ENCODE assay signal across 11 cellular contexts in the genomic region with DNA sequence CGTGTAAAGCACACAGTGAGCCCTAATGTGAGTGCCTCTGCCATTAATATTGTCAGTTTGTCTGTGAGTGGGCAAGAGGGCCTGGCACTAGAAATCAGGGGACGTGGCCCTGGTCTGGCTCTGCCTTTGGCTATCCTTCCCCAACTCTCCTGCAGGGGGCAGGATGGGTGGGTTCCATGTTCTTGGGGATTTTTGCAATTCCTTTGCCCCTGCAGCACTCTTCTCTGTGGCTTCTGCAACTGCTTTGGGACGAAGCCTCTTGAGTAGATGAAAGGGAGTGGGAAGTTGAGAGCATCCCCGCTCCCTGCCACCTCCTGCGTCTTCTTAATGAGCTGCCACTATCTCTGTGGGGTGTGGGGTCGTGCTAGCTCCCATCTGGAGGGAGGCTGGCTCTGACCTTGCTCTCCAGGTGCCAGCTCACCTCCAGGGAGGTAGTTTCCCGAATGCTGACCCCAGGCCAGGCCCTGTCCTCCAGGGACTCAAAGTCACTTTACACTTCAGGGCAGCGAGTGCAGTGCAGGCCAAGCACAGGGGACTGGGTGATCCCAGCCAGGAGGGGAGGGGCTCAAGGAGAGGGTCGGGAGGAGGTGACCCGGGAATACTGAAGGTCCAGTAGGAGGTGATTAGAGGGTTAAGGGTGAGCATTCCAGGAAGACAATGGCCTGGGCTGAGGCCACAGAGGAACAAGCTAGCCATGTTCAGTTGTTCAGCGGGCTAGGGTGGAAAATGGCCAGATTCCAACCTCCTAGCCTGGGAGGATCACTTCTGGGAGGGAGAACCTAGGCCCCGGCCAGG.
DNase-seq lines count a peak whose midpoint lies in the region; ATAC-seq and TF ChIP-seq lines count a peak whose summit lies in the region.
"Had no signal": no experiment of that assay in that cellular context is flagged by ENCODE, and none has a peak within 500 bp of the region (broad histone marks: within the 10 kb centered on the region; RNA-seq: fewer than 3 reads in every experiment).

No MANE protein-coding gene starts in this region.

- H3K27ac ChIP-seq in brain microvascular endothelial cell: no peak overlapping the region
- H3K27ac ChIP-seq in stomach: no peak overlapping the region
- H3K27ac ChIP-seq: gastroesophageal sphincter had no signal

- H3K4me3 ChIP-seq in brain microvascular endothelial cell (ENCODE audit: low read depth, low read length) (no peak overlapping the region), stomach (no peak overlapping the region)
- H3K4me3 ChIP-seq: gastroesophageal sphincter had no signal

- TF ChIP-seq CTCF in HFFc6 (IDR thresholded peaks at IDR 0.05) (peak; percentile 74), brain microvascular endothelial cell (IDR thresholded peaks at IDR 0.05; ENCODE audit: low read depth, low read length, missing control alignments) (peak; percentile 56), neural crest cell (conservative IDR thresholded peaks at IDR 0.05) (peak; percentile 53), stomach (IDR thresholded peaks at IDR 0.05) (no peak)

- H3K4me1 ChIP-seq in stomach: no peaks in the 10 kb centered on the region
- H3K4me1 ChIP-seq: gastroesophageal sphincter had no signal

- intact Hi-C loops in stomach (cut with DNase I; ENCODE audit: low total_unique reads): no loop called here

- TF ChIP-seq EP300 in stomach (IDR thresholded peaks at IDR 0.05): no peak

- no peak overlapping the region for H3K27ac Mint-ChIP-seq in HFFc6
- H3K27ac Mint-ChIP-seq in neural crest cell (ENCODE audit: unreplicated experiment): peak overlapping the region; percentile 67
- no peak overlapping the region for H3K27ac Mint-ChIP-seq in stimulated activated memory B cell treated with anti-CD40 and anti-IgM and Interleukin-4, amounts not matched to agents 10 μg/mL and 1 μg/mL and 100 μg/mL, for 72 hours
- H3K27ac Mint-ChIP-seq: activated T-helper 2 cell treated with anti-CD3 and anti-CD28 coated beads, Interferon-gamma antibody, Interleukin-2, Interleukin-4, amounts not matched to agents 10 μg/mL and 5 μg/mL and 100 μg/mL, durations not matched to agents 14 hours and 24 hours and 36 hours; CD4-positive, alpha-beta T cell had no signal

- no peak for ATAC-seq in stimulated activated memory B cell treated with anti-CD40 and anti-IgM and Interleukin-4, amounts not matched to agents 10 μg/mL and 1 μg/mL and 100 μg/mL, for 72 hours
- ATAC-seq: gastroesophageal sphincter had no signal

- peaks cover 30% of the 10 kb centered on the region for H3K27me3 Mint-ChIP-seq in HFFc6 (ENCODE audit: insufficient read depth)
- peaks cover under 1% of the 10 kb centered on the region for H3K27me3 Mint-ChIP-seq in neural crest cell (ENCODE audit: low read depth)
- peaks cover 46% of the 10 kb centered on the region for H3K27me3 Mint-ChIP-seq in stimulated activated memory B cell treated with anti-CD40 and anti-IgM and Interleukin-4, amounts not matched to agents 10 μg/mL and 1 μg/mL and 100 μg/mL, for 72 hours

- H3K27me3 ChIP-seq in brain microvascular endothelial cell (replicated peaks): no peaks in the 10 kb centered on the region
- H3K27me3 ChIP-seq in stomach: peaks cover 0 to 41% (median 6%) of the 10 kb centered on the region in 3 donors

- in situ Hi-C loops in brain microvascular endothelial cell (cut with HindIII; ENCODE audit: low pct_ligation_motif_present, low sequenced_read_pairs): no loop called here

- DNase-seq in activated CD4-positive, alpha-beta T cell treated with anti-CD3 and anti-CD28 coated beads for 48 hours: peak; percentile 33
- no peak for DNase-seq in activated CD4-positive, alpha-beta T cell treated with anti-CD3 and anti-CD28 coated beads for 4 hours
- DNase-seq in HFFc6: no peak
- no peak for DNase-seq in brain microvascular endothelial cell
- DNase-seq in neural crest cell (ENCODE audit: low read depth, low spot score): peak; percentile 49
- no peak for DNase-seq in stomach
- no peak for DNase-seq in foreskin melanocyte
- DNase-seq: CD4-positive, alpha-beta T cell had no signal

- H3K36me3 ChIP-seq in brain microvascular endothelial cell (replicated peaks) (no peaks in the 10 kb centered on the region), stomach (no peaks in the 10 kb centered on the region)
- H3K36me3 ChIP-seq: gastroesophageal sphincter had no signal

- TF ChIP-seq POLR2A in stomach (IDR thresholded peaks at IDR 0.05): no peak

- no peak overlapping the region for H3K4me3 Mint-ChIP-seq in HFFc6
- no peak overlapping the region for H3K4me3 Mint-ChIP-seq in neural crest cell
- no peak overlapping the region for H3K4me3 Mint-ChIP-seq in stimulated activated memory B cell treated with anti-CD40 and anti-IgM and Interleukin-4, amounts not matched to agents 10 μg/mL and 1 μg/mL and 100 μg/mL, for 72 hours
- H3K4me3 Mint-ChIP-seq: CD4-positive, alpha-beta T cell had no signal

- no peaks in the 10 kb centered on the region for H3K4me1 Mint-ChIP-seq in HFFc6 (ENCODE audit: low read depth)
- H3K4me1 Mint-ChIP-seq in neural crest cell: peaks cover 39% of the 10 kb centered on the region
- H3K4me1 Mint-ChIP-seq in stimulated activated memory B cell treated with anti-CD40 and anti-IgM and Interleukin-4, amounts not matched to agents 10 μg/mL and 1 μg/mL and 100 μg/mL, for 72 hours: no peaks in the 10 kb centered on the region

- peaks cover 0 to 20% (median 16%) of the 10 kb centered on the region in 4 donors for H3K9me3 ChIP-seq in stomach

- H3K36me3 Mint-ChIP-seq in HFFc6 (ENCODE audit: low read depth) (no peaks in the 10 kb centered on the region), neural crest cell (ENCODE audit: low read depth) (no peaks in the 10 kb centered on the region)
- no peaks in the 10 kb centered on the region for H3K36me3 Mint-ChIP-seq in stimulated activated memory B cell treated with anti-CD40 and anti-IgM and Interleukin-4, amounts not matched to agents 10 μg/mL and 1 μg/mL and 100 μg/mL, for 72 hours

- 34 to 46% (median 44%) methylated on average over 12 of the region's 12 CpGs for WGBS in stomach, 5 donors

- H3K9me3 Mint-ChIP-seq in HFFc6 (no peaks in the 10 kb centered on the region), neural crest cell (peaks cover 3% of the 10 kb centered on the region)
- H3K9me3 Mint-ChIP-seq in stimulated activated memory B cell treated with anti-CD40 and anti-IgM and Interleukin-4, amounts not matched to agents 10 μg/mL and 1 μg/mL and 100 μg/mL, for 72 hours: peaks cover 2% of the 10 kb centered on the region

Comparison
In these comparisons a context has a peak if more than half of its experiments do, and no peak if none do; other contexts are left out.
1. DNase-seq: peak in activated CD4-positive, alpha-beta T cell treated with anti-CD3 and anti-CD28 coated beads for 48 hours (single experiment) and neural crest cell (single experiment); none in activated CD4-positive, alpha-beta T cell treated with anti-CD3 and anti-CD28 coated beads for 4 hours (0 of 2), HFFc6 (single experiment), brain microvascular endothelial cell (single experiment), stomach (single experiment) and foreskin melanocyte (single experiment).
2. CTCF ChIP-seq: peak in HFFc6 (single experiment), brain microvascular endothelial cell (single experiment) and neural crest cell (single experiment); none in stomach (0 of 7).